6 cellular contexts compared by ENCODE assay signal in genomic region chr22:50269573-50270301, GRCh38. TPM values are rescaled to one million over a fixed set of nuclear protein-coding genes. Genes with fewer than 3 reads are reported as not detected.
DNase-seq lines count a peak whose midpoint lies in the region; ATAC-seq and TF ChIP-seq lines count a peak whose summit lies in the region.

No MANE protein-coding gene starts in this region.

- no peak overlapping the region for H3K27ac ChIP-seq in SJCRH30
- peak overlapping the region; percentile 40 for H3K27ac ChIP-seq in skeletal muscle tissue (ENCODE audit: low read depth, low read length)

- H3K36me3 ChIP-seq in SJCRH30, result 0 out of 2 replicates have a peak, but pooled peaks cover 3% of the 10 kb centered on the region
- peaks cover 0 to 2% (median 0%) of the 10 kb centered on the region in 3 donors for H3K36me3 ChIP-seq in skeletal muscle tissue (ENCODE audit: control insufficient read depth in 3 of 3, insufficient read depth in 3 of 3, low read length in 3 of 3)

- ATAC-seq in GM18519 (IDR thresholded peaks at IDR 0.05; ENCODE audit: low FRiP score, unreplicated experiment), result no peak
- ATAC-seq in HG02938 (IDR thresholded peaks at IDR 0.05; ENCODE audit: unreplicated experiment), result no peak

- peak overlapping the region; percentile 52 for H3K4me3 ChIP-seq in SJCRH30
- peak overlapping the region in 2 of 3 donors; percentile 7 to 22 for H3K4me3 ChIP-seq in skeletal muscle tissue (ENCODE audit: low read length in 3 of 3)

- TF ChIP-seq CTCF in GM13976 (IDR thresholded peaks at IDR 0.05; ENCODE audit: borderline replicate concordance, control extremely low read depth, extremely low read depth, insufficient read depth, missing control alignments), result no peak

- H3K9me3 ChIP-seq in SJCRH30 (replicated peaks) (no peaks in the 10 kb centered on the region), skeletal muscle tissue (ENCODE audit: control insufficient read depth in 3 of 3, low read length in 3 of 3) (no peaks in the 10 kb centered on the region)

- no peaks in the 10 kb centered on the region for H3K27me3 ChIP-seq in SJCRH30
- peaks cover 0 to 19% (median 7%) of the 10 kb centered on the region in 3 donors for H3K27me3 ChIP-seq in skeletal muscle tissue (ENCODE audit: control insufficient read depth in 3 of 3, insufficient read depth in 3 of 3, low read length in 3 of 3)

- H3K4me1 ChIP-seq in SJCRH30, result peaks cover 17% of the 10 kb centered on the region
- H3K4me1 ChIP-seq in skeletal muscle tissue (ENCODE audit: control insufficient read depth in 3 of 3, insufficient read depth in 3 of 3, low read length in 3 of 3), result peaks cover 9 to 51% (median 38%) of the 10 kb centered on the region in 3 donors

- peak; percentile 82 for DNase-seq in GM13976 (ENCODE audit: low spot score)
- DNase-seq in SJCRH30, result peak; percentile 66 to 71
- peak; percentile 72 for DNase-seq in ecto neural progenitor cell (ENCODE audit: low spot score)

- in situ Hi-C loops in GM13976 (cut with MboI; ENCODE audit: low sequenced_read_pairs, unreplicated experiment), result loop anchor here (10.0 kb wide), 1 partner anchor 55 kb away; the partner anchor contains the start of gene DENND6B

- H3K9ac ChIP-seq in skeletal muscle tissue (ENCODE audit: low read depth in 1 of 3, low read length in 3 of 3), result peak overlapping the region in 1 of 3 donors; percentile 45

RNA-seq across cellular contexts. Expression of gene MAPK11, which starts 0.4 kb away (rescaled TPM):
- total RNA-seq in SJCRH30 (2014; rRNA removed; shearing (Covaris generic)), result 3.2 and 4.2 TPM in 2 replicates
- 3.1 TPM for total RNA-seq in skeletal muscle tissue

RNA-seq across cellular contexts. Expression of gene MAPK12, which starts 8.3 kb away (rescaled TPM):
- total RNA-seq in SJCRH30 (2014; rRNA removed; shearing (Covaris generic)), result 52.0 and 54.0 TPM in 2 replicates
- total RNA-seq in skeletal muscle tissue, result 18.8 TPM

RNA-seq across cellular contexts. Expression of gene HDAC10, which starts 18.7 kb away (rescaled TPM):
- 11.2 and 21.4 TPM in 2 replicates for total RNA-seq in SJCRH30 (2014; rRNA removed; shearing (Covaris generic))
- total RNA-seq in skeletal muscle tissue, result 8.9 TPM

RNA-seq across cellular contexts. Expression of gene TUBGCP6, which starts 24.9 kb away (rescaled TPM):
- total RNA-seq in SJCRH30 (2014; rRNA removed; shearing (Covaris generic)), result 27.8 and 40.2 TPM in 2 replicates
- total RNA-seq in skeletal muscle tissue, result 17.2 TPM

RNA-seq across cellular contexts. Expression of gene PLXNB2, which starts 37.7 kb away (rescaled TPM):
- total RNA-seq in SJCRH30 (2014; rRNA removed; shearing (Covaris generic)), result 104 and 109 TPM in 2 replicates
- total RNA-seq in skeletal muscle tissue, result 48.5 TPM
